ENCODE assay signal across 20 cellular contexts in genomic region chr1:107788189-107788588, GRCh38.
DNase-seq lines count a peak whose midpoint lies in the region; ATAC-seq and TF ChIP-seq lines count a peak whose summit lies in the region.
"Had no signal": no experiment of that assay in that cellular context is flagged by ENCODE, and none has a peak within 500 bp of the region (broad histone marks: within the 10 kb centered on the region; RNA-seq: fewer than 3 reads in every experiment).

No MANE protein-coding gene starts in this region.

- H3K79me2 ChIP-seq in OCI-LY1 (ENCODE audit: insufficient read depth, low read length): no peaks in the 10 kb centered on the region; the same call in 1 of the 2 replicates

- no peaks in the 10 kb centered on the region for H3K9me3 Mint-ChIP-seq in activated naive CD4-positive, alpha-beta T cell treated with anti-CD3 and anti-CD28 coated beads, Interleukin-2, amount 50 U/mL, for 24 hours
- no peaks in the 10 kb centered on the region for H3K9me3 Mint-ChIP-seq in activated naive CD4-positive, alpha-beta T cell treated with anti-CD3 and anti-CD28 coated beads for 36 hours
- no peaks in the 10 kb centered on the region for H3K9me3 Mint-ChIP-seq in endothelial cell (ENCODE audit: unreplicated experiment)
- H3K9me3 Mint-ChIP-seq in stimulated activated memory B cell treated with anti-CD40 and anti-IgM and Interleukin-4, amounts not matched to agents 10 μg/mL and 1 μg/mL and 100 μg/mL, for 72 hours: no peaks in the 10 kb centered on the region
- H3K9me3 Mint-ChIP-seq: activated T-helper 1 cell treated with anti-CD3 and anti-CD28 coated beads, Interleukin-12 subunit alpha, Interleukin-12 subunit beta, Interleukin-2, Interleukin-4 antibody, amounts not matched to agents 30 ng/mL and 10 ng/mL and 1 ng/mL, durations not matched to agents 14 hours and 24 hours and 36 hours had no signal

- H3K9ac ChIP-seq in OCI-LY1 (ENCODE audit: low read length): peak overlapping the region; percentile 63

- intact Hi-C loops in activated naive CD4-positive, alpha-beta T cell treated with anti-CD3 and anti-CD28 coated beads for 36 hours (cut with micrococcal nuclease): loop anchor here (10.0 kb wide), 1 partner anchor 257 kb away; no protein-coding TSS in a partner anchor

- no peaks in the 10 kb centered on the region for H3K27me3 ChIP-seq in OCI-LY1 (ENCODE audit: insufficient read depth, low read length)
- H3K27me3 ChIP-seq: ascending aorta, heart right ventricle, pancreas had no signal

- H3K4me2 ChIP-seq in OCI-LY1 (ENCODE audit: low read length): peak overlapping the region; percentile 77

- H3K4me3 ChIP-seq in OCI-LY1 (ENCODE audit: low read depth, low read length, poor library complexity, severe bottlenecking): peak overlapping the region; percentile 45
- H3K4me3 ChIP-seq: ascending aorta, mucosa of descending colon, pancreas had no signal

- no peaks in the 10 kb centered on the region for H3K9me3 ChIP-seq in OCI-LY1 (ENCODE audit: low read length)
- H3K9me3 ChIP-seq: ascending aorta, heart right ventricle, mucosa of descending colon, pancreas had no signal

- peaks cover 72% of the 10 kb centered on the region for H3K4me1 Mint-ChIP-seq in activated naive CD4-positive, alpha-beta T cell treated with anti-CD3 and anti-CD28 coated beads, Interleukin-2, amount 50 U/mL, for 24 hours
- H3K4me1 Mint-ChIP-seq in activated naive CD4-positive, alpha-beta T cell treated with anti-CD3 and anti-CD28 coated beads for 36 hours (ENCODE audit: low read depth): peaks cover 50% of the 10 kb centered on the region
- peaks cover 67% of the 10 kb centered on the region for H3K4me1 Mint-ChIP-seq in endothelial cell (ENCODE audit: unreplicated experiment)
- H3K4me1 Mint-ChIP-seq in stimulated activated memory B cell treated with anti-CD40 and anti-IgM and Interleukin-4, amounts not matched to agents 10 μg/mL and 1 μg/mL and 100 μg/mL, for 72 hours: peaks cover 59% of the 10 kb centered on the region

- no peaks in the 10 kb centered on the region for H3K27me3 Mint-ChIP-seq in activated naive CD4-positive, alpha-beta T cell treated with anti-CD3 and anti-CD28 coated beads, Interleukin-2, amount 50 U/mL, for 24 hours
- H3K27me3 Mint-ChIP-seq in activated naive CD4-positive, alpha-beta T cell treated with anti-CD3 and anti-CD28 coated beads for 36 hours (ENCODE audit: low read depth): no peaks in the 10 kb centered on the region
- H3K27me3 Mint-ChIP-seq in endothelial cell (ENCODE audit: unreplicated experiment): peaks cover 7% of the 10 kb centered on the region
- no peaks in the 10 kb centered on the region for H3K27me3 Mint-ChIP-seq in stimulated activated memory B cell treated with anti-CD40 and anti-IgM and Interleukin-4, amounts not matched to agents 10 μg/mL and 1 μg/mL and 100 μg/mL, for 72 hours

- H3K36me3 ChIP-seq in OCI-LY1 (ENCODE audit: insufficient read depth, low read length): no peaks in the 10 kb centered on the region
- H3K36me3 ChIP-seq: ascending aorta, heart right ventricle, pancreas had no signal

- H4K20me1 ChIP-seq in OCI-LY1 (ENCODE audit: insufficient read depth, low read length): no peaks in the 10 kb centered on the region

- peaks cover 92% of the 10 kb centered on the region for H3K4me1 ChIP-seq in OCI-LY1 (ENCODE audit: insufficient read depth, low read length, severe bottlenecking)
- H3K4me1 ChIP-seq: ascending aorta, pancreas had no signal

- peak overlapping the region; percentile 91 for H3K27ac ChIP-seq in OCI-LY1 (ENCODE audit: low read depth, low read length, poor library complexity, severe bottlenecking)
- H3K27ac ChIP-seq: ascending aorta, pancreas had no signal

- 0 out of 2 replicates have a peak, but pooled peaks cover 3% of the 10 kb centered on the region for H3F3A ChIP-seq in OCI-LY1 (ENCODE audit: insufficient read depth, low read length)

- no peak for DNase-seq in activated naive CD4-positive, alpha-beta T cell treated with anti-CD3 and anti-CD28 coated beads for 36 hours
- DNase-seq in endothelial cell (ENCODE audit: low spot score) (no peak), NOMO-1 treated with DMSO at 0.1 percent for 48 hours (lab: John Stamatoyannopoulos, UW; ENCODE audit: unreplicated experiment) (no peak)
- DNase-seq in activated CD8-positive, alpha-beta memory T cell treated with anti-CD3 and anti-CD28 coated beads for 24 hours: no peak
- DNase-seq: activated CD4-positive, alpha-beta T cell treated with anti-CD3 and anti-CD28 coated beads for 4 hours; DMS 273 treated with DMSO at 0.1 percent for 48 hours; heart right ventricle; kidney; mucosa of descending colon; NCI-H1048; pancreas; small intestine; stimulated activated naive CD4-positive, alpha-beta T cell had no signal

- H3K36me3 Mint-ChIP-seq in activated naive CD4-positive, alpha-beta T cell treated with anti-CD3 and anti-CD28 coated beads, Interleukin-2, amount 50 U/mL, for 24 hours: no peaks in the 10 kb centered on the region
- H3K36me3 Mint-ChIP-seq in activated naive CD4-positive, alpha-beta T cell treated with anti-CD3 and anti-CD28 coated beads for 36 hours (ENCODE audit: low read depth): no peaks in the 10 kb centered on the region
- peaks cover 6% of the 10 kb centered on the region for H3K36me3 Mint-ChIP-seq in endothelial cell (ENCODE audit: low read depth, unreplicated experiment)
- no peaks in the 10 kb centered on the region for H3K36me3 Mint-ChIP-seq in stimulated activated memory B cell treated with anti-CD40 and anti-IgM and Interleukin-4, amounts not matched to agents 10 μg/mL and 1 μg/mL and 100 μg/mL, for 72 hours

- CTCF ChIA-PET in activated naive CD4-positive, alpha-beta T cell treated with anti-CD3 and anti-CD28 coated beads for 36 hours (lab: Charles Lee): interaction anchor here (1.2 to 13.6 kb wide), 2 partner anchors 84 to 339 kb away, joined by 3 to 255 read pairs; no protein-coding TSS in a partner anchor

- peak overlapping the region; percentile 68 for H3K27ac Mint-ChIP-seq in activated naive CD4-positive, alpha-beta T cell treated with anti-CD3 and anti-CD28 coated beads, Interleukin-2, amount 50 U/mL, for 24 hours
- no peak overlapping the region for H3K27ac Mint-ChIP-seq in activated naive CD4-positive, alpha-beta T cell treated with anti-CD3 and anti-CD28 coated beads for 36 hours
- H3K27ac Mint-ChIP-seq in endothelial cell (ENCODE audit: unreplicated experiment): peak overlapping the region; percentile 32
- peak overlapping the region; percentile 62 for H3K27ac Mint-ChIP-seq in stimulated activated memory B cell treated with anti-CD40 and anti-IgM and Interleukin-4, amounts not matched to agents 10 μg/mL and 1 μg/mL and 100 μg/mL, for 72 hours
- H3K27ac Mint-ChIP-seq: activated T-helper 1 cell treated with anti-CD3 and anti-CD28 coated beads, Interleukin-12 subunit alpha, Interleukin-12 subunit beta, Interleukin-2, Interleukin-4 antibody, amounts not matched to agents 30 ng/mL and 10 ng/mL and 1 ng/mL, durations not matched to agents 14 hours and 24 hours and 36 hours had no signal

- no peaks in the 10 kb centered on the region for H3K9me2 ChIP-seq in OCI-LY1 (ENCODE audit: low read depth, low read length)

- no peak overlapping the region for H2AFZ ChIP-seq in OCI-LY1 (ENCODE audit: low read length)

- H3K4me3 Mint-ChIP-seq in activated naive CD4-positive, alpha-beta T cell treated with anti-CD3 and anti-CD28 coated beads, Interleukin-2, amount 50 U/mL, for 24 hours: no peak overlapping the region
- H3K4me3 Mint-ChIP-seq in activated naive CD4-positive, alpha-beta T cell treated with anti-CD3 and anti-CD28 coated beads for 36 hours: no peak overlapping the region
- peak overlapping the region; percentile 6 for H3K4me3 Mint-ChIP-seq in endothelial cell (ENCODE audit: unreplicated experiment)
- H3K4me3 Mint-ChIP-seq in stimulated activated memory B cell treated with anti-CD40 and anti-IgM and Interleukin-4, amounts not matched to agents 10 μg/mL and 1 μg/mL and 100 μg/mL, for 72 hours: no peak overlapping the region
- H3K4me3 Mint-ChIP-seq: activated T-helper 1 cell treated with anti-CD3 and anti-CD28 coated beads, Interleukin-12 subunit alpha, Interleukin-12 subunit beta, Interleukin-2, Interleukin-4 antibody, amounts not matched to agents 30 ng/mL and 10 ng/mL and 1 ng/mL, durations not matched to agents 14 hours and 24 hours and 36 hours had no signal

- no peak for TF ChIP-seq CTCF in OCI-LY1 (IDR thresholded peaks at IDR 0.05; ENCODE audit: low read length)
- TF ChIP-seq CTCF in endothelial cell (IDR thresholded peaks at IDR 0.05; ENCODE audit: unreplicated experiment): no peak

- no peak for ATAC-seq in stimulated activated memory B cell treated with anti-CD40 and anti-IgM and Interleukin-4, amounts not matched to agents 10 μg/mL and 1 μg/mL and 100 μg/mL, for 72 hours
- ATAC-seq in GM21576 (IDR thresholded peaks at IDR 0.05; ENCODE audit: unreplicated experiment): no peak
- ATAC-seq: HCT116, mucosa of descending colon, pancreas had no signal
